8 cellular contexts compared by ENCODE assay signal in the genomic region with DNA sequence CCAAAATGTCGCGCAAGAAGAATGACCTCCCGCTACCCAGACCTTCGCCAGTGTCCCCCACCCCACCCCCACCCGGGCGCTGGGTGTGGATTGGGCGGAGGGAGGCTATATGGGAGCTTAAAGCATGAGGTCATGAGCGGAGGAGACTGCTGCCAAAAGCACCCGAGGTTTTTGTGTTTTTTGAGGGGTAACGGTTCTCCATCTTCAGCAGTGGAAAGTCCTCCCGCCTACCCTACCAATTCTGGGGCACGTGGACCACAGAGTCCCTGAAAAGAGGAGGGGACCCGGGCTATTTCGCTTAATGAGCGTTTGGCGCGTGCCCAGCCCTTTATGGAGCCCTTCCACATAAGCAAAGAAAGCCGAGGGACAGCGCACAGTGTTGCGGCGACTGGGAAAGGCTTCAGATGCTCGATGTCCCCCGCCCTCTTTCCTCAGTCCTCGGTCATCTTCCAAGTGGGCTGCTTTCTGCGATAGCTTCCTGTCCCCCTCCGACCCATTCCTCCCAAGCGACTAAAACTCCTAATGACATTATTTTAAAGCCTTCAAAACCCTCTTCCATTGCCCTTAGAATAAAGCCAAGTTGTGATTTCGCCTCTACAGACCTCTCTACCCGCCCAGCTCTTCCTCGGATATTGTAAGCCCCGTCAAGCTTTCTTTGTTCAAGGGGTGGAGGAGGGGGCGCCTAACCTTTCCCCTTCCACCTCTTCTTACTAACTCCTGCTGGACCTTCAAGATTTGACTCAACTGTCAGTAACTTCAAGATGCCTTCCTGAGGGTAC. TPM values are rescaled to one million over a fixed set of nuclear protein-coding genes. Genes with fewer than 3 reads are reported as not detected.
DNase-seq lines count a peak whose midpoint lies in the region; ATAC-seq and TF ChIP-seq lines count a peak whose summit lies in the region.

No MANE protein-coding gene starts in this region.

- peak overlapping the region; percentile 86 for H3K27ac ChIP-seq in A673 (ENCODE audit: low read depth, low read length, poor library complexity, severe bottlenecking)
- peak overlapping the region; percentile 45; the same call in 1 of the 2 replicates for H3K27ac ChIP-seq in SJSA1
- peak overlapping the region; percentile 74 for H3K27ac ChIP-seq in muscle layer of duodenum (ENCODE audit: low read length)

- no peak for ATAC-seq in GM21825 (IDR thresholded peaks at IDR 0.05; ENCODE audit: unreplicated experiment)

- H3K27me3 ChIP-seq in A673 (replicated peaks; ENCODE audit: insufficient read depth, low read depth, low read length, poor library complexity) (no peaks in the 10 kb centered on the region), SJSA1 (replicated peaks) (no peaks in the 10 kb centered on the region), muscle layer of duodenum (ENCODE audit: low read depth, low read length) (no peaks in the 10 kb centered on the region)

- POLR2A ChIA-PET in A673 (lab: Charles Lee; ENCODE audit: low non-redundant PET): no interaction called here

- DNase-seq in A673 (ENCODE audit: low spot score) (peak; percentile 19), GM13976 (ENCODE audit: low spot score) (peak; percentile 70), SJSA1 (ENCODE audit: low read depth in 1 of 2, low spot score in 2 of 2) (peak; percentile 52 to 53), endothelial cell (ENCODE audit: low spot score) (peak; percentile 23), inferior parietal cortex (ENCODE audit: extremely low spot score) (no peak), foreskin melanocyte (no peak)

- no peaks in the 10 kb centered on the region for H3K36me3 Mint-ChIP-seq in endothelial cell (ENCODE audit: low read depth, unreplicated experiment)

- intact Hi-C loops in A673 (cut with micrococcal nuclease; ENCODE audit: unreplicated experiment): no loop called here

- H3K9me3 ChIP-seq in A673 (ENCODE audit: low read depth, low read length, poor library complexity, severe bottlenecking) (no peaks in the 10 kb centered on the region), SJSA1 (replicated peaks) (peaks cover 3% of the 10 kb centered on the region; the same call in 1 of the 2 replicates), muscle layer of duodenum (ENCODE audit: control insufficient read depth in 1 of 2, low read length in 2 of 2) (no peaks in the 10 kb centered on the region)

- peaks cover 21% of the 10 kb centered on the region for H3K4me1 Mint-ChIP-seq in endothelial cell (ENCODE audit: unreplicated experiment)

- H3K4me3 Mint-ChIP-seq in endothelial cell (ENCODE audit: unreplicated experiment): peak overlapping the region; percentile 86

- H3K27me3 Mint-ChIP-seq in endothelial cell (ENCODE audit: unreplicated experiment): peaks cover 15% of the 10 kb centered on the region

- no peaks in the 10 kb centered on the region for H3K9me3 Mint-ChIP-seq in endothelial cell (ENCODE audit: unreplicated experiment)

- BruUV-seq in A673 (replicated peaks; lab: Mats Ljungman, UMichigan): no TSS peak

- no peaks in the 10 kb centered on the region for H3K36me3 ChIP-seq in A673 (ENCODE audit: insufficient read depth, low read length, poor library complexity, severe bottlenecking)
- peaks cover 7% of the 10 kb centered on the region for H3K36me3 ChIP-seq in SJSA1
- no peaks in the 10 kb centered on the region for H3K36me3 ChIP-seq in muscle layer of duodenum (ENCODE audit: control insufficient read depth in 1 of 2, insufficient read depth in 2 of 2, low read length in 2 of 2)

- CTCF ChIA-PET in A673 (lab: Charles Lee): no interaction called here

- no peak for TF ChIP-seq CTCF in A673 (conservative IDR thresholded peaks at IDR 0.05; ENCODE audit: low read depth, low read length)
- no peak for TF ChIP-seq CTCF in GM13976 (IDR thresholded peaks at IDR 0.05; ENCODE audit: borderline replicate concordance, control extremely low read depth, extremely low read depth, insufficient read depth, missing control alignments)
- no peak for TF ChIP-seq CTCF in endothelial cell (IDR thresholded peaks at IDR 0.05; ENCODE audit: unreplicated experiment)

- in situ Hi-C loops in GM13976 (cut with MboI; ENCODE audit: low sequenced_read_pairs, unreplicated experiment): no loop called here

- H3K4me3 ChIP-seq in A673 (ENCODE audit: low read depth, low read length, poor library complexity, severe bottlenecking) (peak overlapping the region; percentile 65), SJSA1 (peak overlapping the region; percentile 94), muscle layer of duodenum (ENCODE audit: low read depth in 1 of 2, low read length in 2 of 2) (peak overlapping the region; percentile 78 to 97)

- peak overlapping the region; percentile 57 for H3K27ac Mint-ChIP-seq in endothelial cell (ENCODE audit: unreplicated experiment)

- H3K4me1 ChIP-seq in A673 (ENCODE audit: insufficient read depth, low read length, poor library complexity, severe bottlenecking) (peaks cover 12% of the 10 kb centered on the region), SJSA1 (replicated peaks) (peaks cover 27% of the 10 kb centered on the region), muscle layer of duodenum (ENCODE audit: control insufficient read depth in 1 of 2, insufficient read depth in 2 of 2, low read length in 2 of 2) (peaks cover 8 to 21% of the 10 kb centered on the region in 2 donors)

RNA-seq across cellular contexts. Expression of a gene that starts 2.1 kb away (rescaled TPM):
- total RNA-seq in A673 (2021): 9.5 and 10.8 TPM in 2 replicates
- total RNA-seq in SJSA1 (2014; rRNA removed; shearing (Covaris generic)): 3.0 and 3.6 TPM in 2 replicates
- 8.7 TPM for total RNA-seq in endothelial cell (ENCODE audit: unreplicated experiment)

Comparison
In these comparisons a context has a peak if more than half of its experiments do, and no peak if none do; other contexts are left out.
1. DNase-seq: peak in A673 (single experiment), GM13976 (single experiment), SJSA1 (2 of 2) and endothelial cell (single experiment); none in inferior parietal cortex (single experiment) and foreskin melanocyte (single experiment).
2. Peak in every context shown above with its lines, with median percentiles within 50 percentile points of each other: H3K27ac ChIP-seq and H3K4me3 ChIP-seq.